In the genomic region with DNA sequence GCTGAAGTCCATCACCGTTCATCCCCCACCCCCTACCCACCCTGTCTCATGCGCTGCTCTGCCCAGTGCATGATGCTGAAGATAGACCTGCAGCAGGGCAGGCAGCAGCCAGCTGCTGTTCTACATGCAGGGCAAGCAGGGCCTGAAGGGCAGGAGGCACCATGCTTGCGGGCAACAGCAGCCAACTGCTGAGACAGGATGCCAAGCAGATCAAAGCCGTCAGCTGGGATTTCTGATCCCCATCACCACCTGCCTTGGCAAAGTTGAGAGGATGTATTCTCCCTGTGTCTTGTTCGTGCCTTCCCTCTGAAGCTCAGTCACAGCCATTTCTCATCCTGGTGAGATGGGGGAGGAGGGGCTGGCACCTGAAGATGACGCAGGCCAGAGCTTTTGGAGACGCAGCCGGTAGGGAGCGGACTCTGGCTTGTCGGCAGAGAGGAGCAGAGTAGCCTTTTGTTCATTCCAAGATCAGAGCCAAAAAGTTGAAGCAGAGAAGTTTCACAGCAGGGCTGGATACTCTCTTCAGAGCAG, we compare ENCODE assay signal across 15 cellular contexts.
DNase-seq lines count a peak whose midpoint lies in the region; ATAC-seq and TF ChIP-seq lines count a peak whose summit lies in the region.
"Had no signal": no experiment of that assay in that cellular context is flagged by ENCODE, and none has a peak within 500 bp of the region (broad histone marks: within the 10 kb centered on the region; RNA-seq: fewer than 3 reads in every experiment).

No MANE protein-coding gene starts in this region.

- no peak for TF ChIP-seq RAD21 in SK-N-SH (IDR thresholded peaks at IDR 0.05; ENCODE audit: low read length)

- H3K4me1 ChIP-seq in SK-N-SH (ENCODE audit: control insufficient read depth in 1 of 2, insufficient read depth in 2 of 2, low read depth in 1 of 2, low read length in 1 of 2), result peaks cover 0 to 44% of the 10 kb centered on the region in 2 experiments; a peak in 2 of 4 replicates
- H3K4me1 ChIP-seq in foreskin keratinocyte, result no peaks in the 10 kb centered on the region
- no peaks in the 10 kb centered on the region for H3K4me1 ChIP-seq in trophoblast cell (ENCODE audit: control insufficient read depth in 1 of 2, insufficient read depth in 2 of 2, low read length in 2 of 2)
- H3K4me1 ChIP-seq in ovary (ENCODE audit: insufficient read depth), result no peaks in the 10 kb centered on the region
- H3K4me1 ChIP-seq in mesendoderm (ENCODE audit: control insufficient read depth, low read depth, low read length), result no peaks in the 10 kb centered on the region
- H3K4me1 ChIP-seq: BE2C had no signal

- intact Hi-C loops in ovary (cut with DNase I), result no loop called here

- CTCF ChIA-PET in SK-N-SH (lab: Yijun Ruan, JAX), result interaction anchor here (0.6 to 3.0 kb wide), 6 partner anchors 23 to 759 kb away, joined by 3 to 12 read pairs (median 5); no protein-coding TSS in a partner anchor

- ATAC-seq in SK-N-SH treated with all-trans-retinoic acid at 6 μM for 48 hours (no peak), foreskin keratinocyte (peak; percentile 59)

- H3K4me3 Mint-ChIP-seq in chondrocyte (ENCODE audit: unreplicated experiment), result no peak overlapping the region
- H3K4me3 Mint-ChIP-seq: CD4-positive, alpha-beta memory T cell; H9 had no signal

- no peak overlapping the region for H2BK12ac ChIP-seq in trophoblast cell (ENCODE audit: low read length)

- H3K27ac ChIP-seq in SK-N-SH (ENCODE audit: low read depth in 2 of 2, low read length in 1 of 2) (peak overlapping the region in 1 of 2 experiments; percentile 94; a peak in 2 of 4 replicates), foreskin keratinocyte (no peak overlapping the region), trophoblast cell (ENCODE audit: low read depth, low read length) (no peak overlapping the region), ovary (no peak overlapping the region), mesendoderm (ENCODE audit: low read depth, low read length) (no peak overlapping the region)
- H3K27ac ChIP-seq: C4-2B had no signal

- H2BK5ac ChIP-seq in trophoblast cell (ENCODE audit: low read depth, low read length, poor library complexity) (no peak overlapping the region), mesendoderm (ENCODE audit: low read length) (no peak overlapping the region)

- H3K27me3 ChIP-seq in SK-N-SH (ENCODE audit: insufficient read depth), result no peaks in the 10 kb centered on the region
- peaks cover 9% of the 10 kb centered on the region for H3K27me3 ChIP-seq in foreskin keratinocyte
- H3K27me3 ChIP-seq in trophoblast cell (ENCODE audit: insufficient read depth, low read length), result no peaks in the 10 kb centered on the region
- no peaks in the 10 kb centered on the region for H3K27me3 ChIP-seq in ovary
- no peaks in the 10 kb centered on the region for H3K27me3 ChIP-seq in mesendoderm (ENCODE audit: insufficient read depth, low read length, poor library complexity)
- H3K27me3 ChIP-seq: BE2C had no signal

- H3K9me2 ChIP-seq in SK-N-SH, result no peaks in the 10 kb centered on the region

- H2AFZ ChIP-seq in SK-N-SH (ENCODE audit: low read depth), result no peak overlapping the region
- no peak overlapping the region for H2AFZ ChIP-seq in trophoblast cell (ENCODE audit: insufficient read depth, low read length, poor library complexity)

- no peak overlapping the region for H2BK120ac ChIP-seq in trophoblast cell (ENCODE audit: insufficient read depth, low read length, poor library complexity)
- no peak overlapping the region for H2BK120ac ChIP-seq in mesendoderm (ENCODE audit: low read depth, low read length)

- H3F3A ChIP-seq in SK-N-SH (replicated peaks; ENCODE audit: insufficient read depth), result no peaks in the 10 kb centered on the region

- no peak overlapping the region for H4K12ac ChIP-seq in trophoblast cell (ENCODE audit: low read depth, low read length)

- no peak overlapping the region for H3K23ac ChIP-seq in trophoblast cell (ENCODE audit: low read length)
- H3K23ac ChIP-seq in mesendoderm (ENCODE audit: low read length), result no peak overlapping the region

- H3K9me3 ChIP-seq in SK-N-SH, result no peaks in the 10 kb centered on the region
- no peaks in the 10 kb centered on the region for H3K9me3 ChIP-seq in trophoblast cell (ENCODE audit: insufficient read depth, low read depth, low read length)
- no peaks in the 10 kb centered on the region for H3K9me3 ChIP-seq in ovary
- H3K9me3 ChIP-seq: BE2C had no signal

- H2AK5ac ChIP-seq in trophoblast cell (ENCODE audit: low read length) (no peak overlapping the region), mesendoderm (ENCODE audit: low read length) (no peak overlapping the region)

- no peak overlapping the region for H2BK15ac ChIP-seq in mesendoderm (replicated peaks; ENCODE audit: low read depth)

- no peaks in the 10 kb centered on the region for H3K79me2 ChIP-seq in SK-N-SH (ENCODE audit: insufficient read depth)
- no peaks in the 10 kb centered on the region for H3K79me2 ChIP-seq in trophoblast cell (ENCODE audit: control insufficient read depth, insufficient read depth, low read length, poor library complexity)
- H3K79me2 ChIP-seq in mesendoderm (ENCODE audit: control insufficient read depth, insufficient read depth, low read length), result no peaks in the 10 kb centered on the region

- no peak overlapping the region for H4K91ac ChIP-seq in trophoblast cell (ENCODE audit: low read depth, low read length)

- peaks cover 6% of the 10 kb centered on the region for H3K27me3 Mint-ChIP-seq in chondrocyte (ENCODE audit: low read depth)

- DNase-seq in SK-N-SH (no peak), foreskin keratinocyte (no peak), trophoblast cell (no peak), ovary (no peak), NCI-H748 (lab: John Stamatoyannopoulos, UW; ENCODE audit: unreplicated experiment) (no peak), mesendoderm (no peak), chondrocyte (ENCODE audit: low spot score) (no peak)
- DNase-seq: BE2C; CD4-positive, alpha-beta memory T cell; DND-41; GDM1; GOT3; H9 had no signal

- H3K18ac ChIP-seq in trophoblast cell (ENCODE audit: low read length) (no peak overlapping the region), mesendoderm (ENCODE audit: low read length) (no peak overlapping the region)

- no peak overlapping the region for H3K56ac ChIP-seq in mesendoderm (ENCODE audit: low read length)

- H3K4me3 ChIP-seq in SK-N-SH (ENCODE audit: low read depth in 2 of 2, low read length in 1 of 2) (no peak overlapping the region), trophoblast cell (ENCODE audit: low read depth, low read length) (peak overlapping the region; percentile 39), ovary (no peak overlapping the region), mesendoderm (ENCODE audit: low read length) (no peak overlapping the region)

- H3K4me1 Mint-ChIP-seq in chondrocyte (ENCODE audit: low read depth), result no peaks in the 10 kb centered on the region
- H3K4me1 Mint-ChIP-seq: CD4-positive, alpha-beta memory T cell; H9 had no signal

- no peak overlapping the region for H3K27ac Mint-ChIP-seq in chondrocyte (ENCODE audit: unreplicated experiment)
- H3K27ac Mint-ChIP-seq: CD4-positive, alpha-beta memory T cell; H9 had no signal

- H3K36me3 Mint-ChIP-seq in chondrocyte (ENCODE audit: low read depth), result no peaks in the 10 kb centered on the region
- H3K36me3 Mint-ChIP-seq: CD4-positive, alpha-beta memory T cell had no signal

- no peak overlapping the region for H3K4ac ChIP-seq in trophoblast cell (ENCODE audit: low read depth, low read length)
- no peak overlapping the region for H3K4ac ChIP-seq in mesendoderm (ENCODE audit: low read depth, low read length)

- POLR2A ChIA-PET in SK-N-SH (lab: Yijun Ruan, JAX), result interaction anchor here (0.6 kb wide), 1 partner anchor 1093 kb away, joined by 3 read pairs; no protein-coding TSS in a partner anchor

- no peak for TF ChIP-seq CTCF in SK-N-SH (IDR thresholded peaks at IDR 0.05)
- TF ChIP-seq CTCF in foreskin keratinocyte (conservative IDR thresholded peaks at IDR 0.05), result no peak
- no peak for TF ChIP-seq CTCF in ovary (IDR thresholded peaks at IDR 0.05)
- no peak for TF ChIP-seq CTCF in chondrocyte (IDR thresholded peaks at IDR 0.05)

- H4K5ac ChIP-seq in mesendoderm (ENCODE audit: low read length), result no peak overlapping the region

- H3K4me2 ChIP-seq in SK-N-SH (no peak overlapping the region), trophoblast cell (ENCODE audit: low read length) (no peak overlapping the region), mesendoderm (ENCODE audit: low read length) (no peak overlapping the region)

- H4K8ac ChIP-seq in trophoblast cell (ENCODE audit: low read depth, low read length) (no peak overlapping the region), mesendoderm (ENCODE audit: low read depth, low read length) (no peak overlapping the region)

- no peaks in the 10 kb centered on the region for H3K36me3 ChIP-seq in SK-N-SH (replicated peaks in 1 of 2; ENCODE audit: control insufficient read depth in 1 of 2, insufficient read depth in 2 of 2, low read length in 1 of 2)
- H3K36me3 ChIP-seq in trophoblast cell (ENCODE audit: control insufficient read depth in 1 of 2, insufficient read depth in 2 of 2, low read length in 2 of 2), result no peaks in the 10 kb centered on the region
- H3K36me3 ChIP-seq in ovary, result no peaks in the 10 kb centered on the region
- H3K36me3 ChIP-seq in mesendoderm (ENCODE audit: control insufficient read depth, insufficient read depth, low read length), result no peaks in the 10 kb centered on the region
- H3K36me3 ChIP-seq: BE2C had no signal

- 48% methylated on average over 6 of the region's 10 CpGs for WGBS in SK-N-SH (ENCODE audit: low lambda C conversion rate)
- WGBS in trophoblast cell (ENCODE audit: extremely low coverage, insufficient coverage, insufficient read length), result no CpG with 5 or more reads among the region's 10 CpGs
- 76 to 83% (median 78%) methylated on average over 10 of the region's 10 CpGs for WGBS in ovary, 3 donors
- no CpG with 5 or more reads among the region's 10 CpGs for WGBS in mesendoderm (ENCODE audit: extremely low coverage, insufficient coverage, low lambda C conversion rate)

- TF ChIP-seq POLR2A in ovary (IDR thresholded peaks at IDR 0.05), result no peak

- H3K79me1 ChIP-seq in trophoblast cell (ENCODE audit: low read length) (no peaks in the 10 kb centered on the region), mesendoderm (ENCODE audit: low read length) (no peaks in the 10 kb centered on the region)

- no peaks in the 10 kb centered on the region for H3K9me3 Mint-ChIP-seq in chondrocyte (ENCODE audit: low read depth)
- H3K9me3 Mint-ChIP-seq: H9 had no signal

- no peak for TF ChIP-seq EP300 in SK-N-SH (IDR thresholded peaks at IDR 0.05; ENCODE audit: borderline replicate concordance in 1 of 2, low read depth in 1 of 2, low read length in 1 of 2)
- TF ChIP-seq EP300 in ovary (IDR thresholded peaks at IDR 0.05), result no peak

- H3K9ac ChIP-seq in SK-N-SH, result no peak overlapping the region
- H3K9ac ChIP-seq in trophoblast cell (ENCODE audit: low read length), result no peak overlapping the region
- no peak overlapping the region for H3K9ac ChIP-seq in mesendoderm (ENCODE audit: low read length)

- H3K14ac ChIP-seq in trophoblast cell (ENCODE audit: low read length), result no peak overlapping the region

- no peaks in the 10 kb centered on the region for H4K20me1 ChIP-seq in SK-N-SH (ENCODE audit: insufficient read depth)

TF ChIP-seq in SK-N-SH, 30 proteins besides CTCF, POLR2A, EP300 and RAD21 (continues in another document):
- peak; percentile 4; the same call in 1 of the 2 replicates for TF ChIP-seq GATA2 (CRISPR knock-in tag; IDR thresholded peaks at IDR 0.05)

TF ChIP-seq in SK-N-SH treated with all-trans-retinoic acid at 6 μM for 48 hours, 23 proteins besides CTCF, POLR2A, EP300 and RAD21 (continues in another document):
- no peak for TF ChIP-seq GLIS3 (CRISPR knock-in tag; IDR thresholded peaks at IDR 0.05)
- no peak for TF ChIP-seq TCF4 (CRISPR knock-in tag; IDR thresholded peaks at IDR 0.05; ENCODE audit: borderline replicate concordance)
